ENCODE assay signal across 8 cellular contexts in genomic region chr3:39051649-39052557, GRCh38. TPM values are rescaled to one million over a fixed set of nuclear protein-coding genes. Genes with fewer than 3 reads are reported as not detected.
DNase-seq lines count a peak whose midpoint lies in the region; ATAC-seq lines count a peak whose summit lies in the region.

Gene SCN11A (minus strand): TSS chr3:39051944. CDS start chr3:38950362, 101,582 bp downstream.
Gene WDR48 (plus strand): TSS chr3:39052016. CDS start chr3:39052026, 10 bp downstream.

- ATAC-seq in GM18508 (IDR thresholded peaks at IDR 0.05; ENCODE audit: insufficient read depth, unreplicated experiment): peak; percentile 90
- peak; percentile 96 for ATAC-seq in HG02981 (IDR thresholded peaks at IDR 0.05; ENCODE audit: unreplicated experiment)

- peak; percentile 95 for DNase-seq in NCI-H2029 (lab: John Stamatoyannopoulos, UW)
- peak; percentile 91 for DNase-seq in T-helper 9 cell
- DNase-seq in astrocyte of the hippocampus (ENCODE audit: low read depth, low spot score): peak; percentile 96
- DNase-seq in hippocampal formation (lab: John Stamatoyannopoulos, UW): peak; percentile 89 to 90
- peak; percentile 90 for DNase-seq in renal cortical epithelial cell (ENCODE audit: low read depth)
- DNase-seq in cortex of kidney (lab: John Stamatoyannopoulos, UW): no peak

RNA-seq across cellular contexts. Expression of gene SCN11A, which starts in this region (rescaled TPM):
- under 0.01 and 0.15 TPM in 2 replicates for total RNA-seq in renal cortical epithelial cell

RNA-seq across cellular contexts. Expression of gene WDR48, which starts in this region (rescaled TPM):
- 35.4 and 71.4 TPM in 2 replicates for total RNA-seq in renal cortical epithelial cell
